In genomic region chr19:10084803-10085202, GRCh38 we compare ENCODE assay signal across 1 cellular context.
TF ChIP-seq lines count a peak whose summit lies in the region.

No MANE protein-coding gene starts in this region.

TF ChIP-seq in K562, 482 proteins besides CTCF, POLR2A, EP300 and RAD21:
- no peak for TF ChIP-seq GATAD2A (IDR thresholded peaks at IDR 0.05)
- TF ChIP-seq ZNF121 (CRISPR knock-in tag; conservative IDR thresholded peaks at IDR 0.05) = peak; percentile 74
- TF ChIP-seq RFX1 (IDR thresholded peaks at IDR 0.05) = no peak
- TF ChIP-seq TGIF2 (CRISPR knock-in tag; IDR thresholded peaks at IDR 0.05) = no peak
TF ChIP-seq in K562: peak in this region for 1.
